ENCODE assay signal across 1 cellular context in genomic region chr6:89984926-89985743, GRCh38.
TF ChIP-seq lines count a peak whose summit lies in the region.

No MANE protein-coding gene starts in this region.

TF ChIP-seq in SK-N-SH, 30 proteins besides CTCF, POLR2A, EP300 and RAD21 (continued from another document):
- TF ChIP-seq ZBTB33 (IDR thresholded peaks at IDR 0.05; ENCODE audit: borderline replicate concordance, low read depth): no peak
- no peak for TF ChIP-seq MEF2A (IDR thresholded peaks at IDR 0.05; ENCODE audit: borderline replicate concordance, low read depth)
- TF ChIP-seq JUND (IDR thresholded peaks at IDR 0.05): 0 out of 2 replicates have a peak, but pooled peaks have one; percentile 3
- peak; percentile 79 for TF ChIP-seq RXRA (IDR thresholded peaks at IDR 0.05; ENCODE audit: borderline replicate concordance, low read depth)
- TF ChIP-seq POLR2AphosphoS5 (IDR thresholded peaks at IDR 0.05; ENCODE audit: low read depth, low read length): 0 out of 2 replicates have a peak, but pooled peaks have one; percentile 64
- TF ChIP-seq SMC3 (IDR thresholded peaks at IDR 0.05; ENCODE audit: low read depth, low read length): no peak
- no peak for TF ChIP-seq FOSL2 (IDR thresholded peaks at IDR 0.05; ENCODE audit: borderline replicate concordance, low read depth)
- TF ChIP-seq EZH2phosphoT487 (IDR thresholded peaks at IDR 0.05; ENCODE audit: borderline replicate concordance, low read depth): no peak
- peak; percentile 32; the same call in 1 of the 2 replicates for TF ChIP-seq MXI1 (IDR thresholded peaks at IDR 0.05; ENCODE audit: low read depth, low read length)
- peak; percentile 98 for TF ChIP-seq FOXJ3 (CRISPR knock-in tag; IDR thresholded peaks at IDR 0.05)
- TF ChIP-seq USF2 (IDR thresholded peaks at IDR 0.05; ENCODE audit: borderline replicate concordance, low read depth, low read length): no peak
